ENCODE assay signal across 26 cellular contexts in the genomic region with DNA sequence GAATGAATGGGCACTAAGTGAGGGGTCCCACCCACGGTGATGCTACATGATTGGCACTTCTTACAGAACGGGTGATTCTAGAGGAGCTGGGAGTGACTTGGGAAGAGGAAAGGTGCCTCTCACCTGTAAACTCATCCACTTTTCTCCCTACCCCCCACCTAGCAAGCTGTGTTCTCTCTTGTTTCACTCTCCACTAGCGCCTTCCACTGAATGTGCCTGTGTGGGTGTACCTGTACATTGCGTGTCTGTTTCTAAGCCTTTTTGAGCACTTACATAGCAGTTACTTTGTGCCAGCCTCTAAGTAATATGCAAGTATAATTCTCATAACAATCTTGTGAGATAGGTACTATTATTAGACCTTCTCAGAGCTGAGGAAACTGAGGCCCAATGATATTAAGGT.
"Had no signal": no experiment of that assay in that cellular context is flagged by ENCODE, and none has a peak within 500 bp of the region (broad histone marks: within the 10 kb centered on the region; RNA-seq: fewer than 3 reads in every experiment).

No MANE protein-coding gene starts in this region.

- H3K27me3 ChIP-seq: ascending aorta, breast epithelium, cardiac muscle cell, esophagus squamous epithelium, gastroesophageal sphincter had no signal

- DNase-seq: activated CD4-positive, alpha-beta memory T cell treated with anti-CD3 and anti-CD28 coated beads for 36 hours; activated CD4-positive, alpha-beta T cell treated with anti-CD3 and anti-CD28 coated beads for 36 hours; activated CD4-positive, alpha-beta T cell treated with anti-CD3 and anti-CD28 coated beads, Interleukin-2, amount 10 ng/mL, durations not matched to agents 24 days and 14 days; activated CD4-positive, CD25-positive, alpha-beta regulatory T cell; activated CD4-positive, CD25-positive, alpha-beta regulatory T cell treated with anti-CD3 and anti-CD28 coated beads, Interleukin-2, amount 50 U/mL, for 72 hours; activated CD8-positive, alpha-beta memory T cell treated with anti-CD3 and anti-CD28 coated beads, Interleukin-2, amount 10 ng/mL, durations not matched to agents 7 days and 5 days; activated CD8-positive, alpha-beta memory T cell treated with anti-CD3 and anti-CD28 coated beads, Interleukin-2, amount 50 U/mL, for 4 hours; activated CD8-positive, alpha-beta T cell treated with anti-CD3 and anti-CD28 coated beads, Interleukin-2, amount 10 ng/mL, durations not matched to agents 7 days and 5 days; activated gamma-delta T cell; activated naive CD4-positive, alpha-beta T cell; activated naive CD4-positive, alpha-beta T cell treated with anti-CD3 and anti-CD28 coated beads, Interleukin-2, amount 10 ng/mL, durations not matched to agents 7 days and 5 days; activated naive CD8-positive, alpha-beta T cell treated with anti-CD3 and anti-CD28 coated beads, Interleukin-2, amount 10 ng/mL, durations not matched to agents 7 days and 5 days; activated T-cell treated with anti-CD3 and anti-CD28 coated beads, Interleukin-2, amount 50 U/mL, for 24 hours; activated T-cell treated with anti-CD3 and anti-CD28 coated beads, Interleukin-2, amount 50 U/mL, for 72 hours; cortex of kidney; dermis blood vessel endothelial cell; effector CD8-positive, alpha-beta T cell; esophagus squamous epithelium; foreskin melanocyte; T-helper 2 cell had no signal

- H3K4me3 ChIP-seq: ascending aorta, breast epithelium, cardiac muscle cell, esophagus squamous epithelium, gastroesophageal sphincter had no signal

- H3K27ac ChIP-seq: ascending aorta, breast epithelium, cardiac muscle cell, epithelial cell of prostate, esophagus squamous epithelium, gastroesophageal sphincter had no signal

- ATAC-seq: activated CD4-positive, alpha-beta T cell treated with anti-CD3 and anti-CD28 coated beads for 36 hours; activated CD8-positive, alpha-beta memory T cell treated with anti-CD3 and anti-CD28 coated beads, Interleukin-2, amount 10 ng/mL, durations not matched to agents 7 days and 5 days; activated CD8-positive, alpha-beta T cell treated with anti-CD3 and anti-CD28 coated beads, Interleukin-2, amount 10 ng/mL, durations not matched to agents 7 days and 5 days; activated naive CD4-positive, alpha-beta T cell treated with anti-CD3 and anti-CD28 coated beads, Interleukin-2, amount 50 U/mL, for 72 hours; activated T-cell treated with anti-CD3 and anti-CD28 coated beads, Interleukin-2, amount 50 U/mL, for 72 hours; gastroesophageal sphincter had no signal
